1 cellular context compared by ENCODE assay signal in the genomic region with DNA sequence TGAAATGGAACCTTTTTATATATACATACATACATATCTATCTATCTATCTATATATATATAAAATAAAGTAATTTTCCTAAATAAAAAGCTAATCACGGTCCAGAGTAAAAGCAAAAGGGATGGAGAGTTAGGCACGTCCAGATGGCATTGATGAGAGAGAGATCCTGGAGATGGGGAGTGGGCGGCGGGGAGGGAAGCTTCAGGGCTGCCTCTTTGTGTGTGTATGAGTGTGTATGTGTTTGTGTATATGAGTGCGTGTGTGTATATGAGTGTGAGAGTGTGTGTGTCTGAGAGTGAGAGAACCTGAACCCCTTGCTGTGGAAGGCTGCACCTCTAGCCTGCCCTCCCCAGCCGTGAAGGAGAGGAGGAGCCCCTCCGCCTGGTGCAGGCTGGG.
TF ChIP-seq lines count a peak whose summit lies in the region.

No MANE protein-coding gene starts in this region.

TF ChIP-seq in GM23338, 12 proteins besides CTCF, POLR2A, EP300 and RAD21:
- TF ChIP-seq, protein P1, sequence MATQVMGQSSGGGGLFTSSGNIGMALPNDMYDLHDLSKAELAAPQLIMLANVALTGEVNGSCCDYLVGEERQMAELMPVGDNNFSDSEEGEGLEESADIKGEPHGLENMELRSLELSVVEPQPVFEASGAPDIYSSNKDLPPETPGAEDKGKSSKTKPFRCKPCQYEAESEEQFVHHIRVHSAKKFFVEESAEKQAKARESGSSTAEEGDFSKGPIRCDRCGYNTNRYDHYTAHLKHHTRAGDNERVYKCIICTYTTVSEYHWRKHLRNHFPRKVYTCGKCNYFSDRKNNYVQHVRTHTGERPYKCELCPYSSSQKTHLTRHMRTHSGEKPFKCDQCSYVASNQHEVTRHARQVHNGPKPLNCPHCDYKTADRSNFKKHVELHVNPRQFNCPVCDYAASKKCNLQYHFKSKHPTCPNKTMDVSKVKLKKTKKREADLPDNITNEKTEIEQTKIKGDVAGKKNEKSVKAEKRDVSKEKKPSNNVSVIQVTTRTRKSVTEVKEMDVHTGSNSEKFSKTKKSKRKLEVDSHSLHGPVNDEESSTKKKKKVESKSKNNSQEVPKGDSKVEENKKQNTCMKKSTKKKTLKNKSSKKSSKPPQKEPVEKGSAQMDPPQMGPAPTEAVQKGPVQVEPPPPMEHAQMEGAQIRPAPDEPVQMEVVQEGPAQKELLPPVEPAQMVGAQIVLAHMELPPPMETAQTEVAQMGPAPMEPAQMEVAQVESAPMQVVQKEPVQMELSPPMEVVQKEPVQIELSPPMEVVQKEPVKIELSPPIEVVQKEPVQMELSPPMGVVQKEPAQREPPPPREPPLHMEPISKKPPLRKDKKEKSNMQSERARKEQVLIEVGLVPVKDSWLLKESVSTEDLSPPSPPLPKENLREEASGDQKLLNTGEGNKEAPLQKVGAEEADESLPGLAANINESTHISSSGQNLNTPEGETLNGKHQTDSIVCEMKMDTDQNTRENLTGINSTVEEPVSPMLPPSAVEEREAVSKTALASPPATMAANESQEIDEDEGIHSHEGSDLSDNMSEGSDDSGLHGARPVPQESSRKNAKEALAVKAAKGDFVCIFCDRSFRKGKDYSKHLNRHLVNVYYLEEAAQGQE (IDR thresholded peaks at IDR 0.05; ENCODE audit: unreplicated experiment) = no peak
- TF ChIP-seq JUNB (IDR thresholded peaks at IDR 0.05; ENCODE audit: unreplicated experiment) (no peak), CREB1 (CRISPR knock-in tag; IDR thresholded peaks at IDR 0.05; ENCODE audit: low read depth) (no peak), POLR2AphosphoS5 (IDR thresholded peaks at IDR 0.05; ENCODE audit: low read depth) (no peak), STAT1 (IDR thresholded peaks at IDR 0.05; ENCODE audit: unreplicated experiment) (no peak), ZNF114 (CRISPR knock-in tag; IDR thresholded peaks at IDR 0.05) (no peak), NANOG (IDR thresholded peaks at IDR 0.05; ENCODE audit: borderline replicate concordance) (no peak), ZNF331 (CRISPR knock-in tag; IDR thresholded peaks at IDR 0.05; ENCODE audit: low read depth) (no peak), EZH2 (IDR thresholded peaks at IDR 0.05; ENCODE audit: low read depth, unreplicated experiment) (no peak), EZH2phosphoT487 (IDR thresholded peaks at IDR 0.05; ENCODE audit: unreplicated experiment) (no peak)
- TF ChIP-seq, protein P2, sequence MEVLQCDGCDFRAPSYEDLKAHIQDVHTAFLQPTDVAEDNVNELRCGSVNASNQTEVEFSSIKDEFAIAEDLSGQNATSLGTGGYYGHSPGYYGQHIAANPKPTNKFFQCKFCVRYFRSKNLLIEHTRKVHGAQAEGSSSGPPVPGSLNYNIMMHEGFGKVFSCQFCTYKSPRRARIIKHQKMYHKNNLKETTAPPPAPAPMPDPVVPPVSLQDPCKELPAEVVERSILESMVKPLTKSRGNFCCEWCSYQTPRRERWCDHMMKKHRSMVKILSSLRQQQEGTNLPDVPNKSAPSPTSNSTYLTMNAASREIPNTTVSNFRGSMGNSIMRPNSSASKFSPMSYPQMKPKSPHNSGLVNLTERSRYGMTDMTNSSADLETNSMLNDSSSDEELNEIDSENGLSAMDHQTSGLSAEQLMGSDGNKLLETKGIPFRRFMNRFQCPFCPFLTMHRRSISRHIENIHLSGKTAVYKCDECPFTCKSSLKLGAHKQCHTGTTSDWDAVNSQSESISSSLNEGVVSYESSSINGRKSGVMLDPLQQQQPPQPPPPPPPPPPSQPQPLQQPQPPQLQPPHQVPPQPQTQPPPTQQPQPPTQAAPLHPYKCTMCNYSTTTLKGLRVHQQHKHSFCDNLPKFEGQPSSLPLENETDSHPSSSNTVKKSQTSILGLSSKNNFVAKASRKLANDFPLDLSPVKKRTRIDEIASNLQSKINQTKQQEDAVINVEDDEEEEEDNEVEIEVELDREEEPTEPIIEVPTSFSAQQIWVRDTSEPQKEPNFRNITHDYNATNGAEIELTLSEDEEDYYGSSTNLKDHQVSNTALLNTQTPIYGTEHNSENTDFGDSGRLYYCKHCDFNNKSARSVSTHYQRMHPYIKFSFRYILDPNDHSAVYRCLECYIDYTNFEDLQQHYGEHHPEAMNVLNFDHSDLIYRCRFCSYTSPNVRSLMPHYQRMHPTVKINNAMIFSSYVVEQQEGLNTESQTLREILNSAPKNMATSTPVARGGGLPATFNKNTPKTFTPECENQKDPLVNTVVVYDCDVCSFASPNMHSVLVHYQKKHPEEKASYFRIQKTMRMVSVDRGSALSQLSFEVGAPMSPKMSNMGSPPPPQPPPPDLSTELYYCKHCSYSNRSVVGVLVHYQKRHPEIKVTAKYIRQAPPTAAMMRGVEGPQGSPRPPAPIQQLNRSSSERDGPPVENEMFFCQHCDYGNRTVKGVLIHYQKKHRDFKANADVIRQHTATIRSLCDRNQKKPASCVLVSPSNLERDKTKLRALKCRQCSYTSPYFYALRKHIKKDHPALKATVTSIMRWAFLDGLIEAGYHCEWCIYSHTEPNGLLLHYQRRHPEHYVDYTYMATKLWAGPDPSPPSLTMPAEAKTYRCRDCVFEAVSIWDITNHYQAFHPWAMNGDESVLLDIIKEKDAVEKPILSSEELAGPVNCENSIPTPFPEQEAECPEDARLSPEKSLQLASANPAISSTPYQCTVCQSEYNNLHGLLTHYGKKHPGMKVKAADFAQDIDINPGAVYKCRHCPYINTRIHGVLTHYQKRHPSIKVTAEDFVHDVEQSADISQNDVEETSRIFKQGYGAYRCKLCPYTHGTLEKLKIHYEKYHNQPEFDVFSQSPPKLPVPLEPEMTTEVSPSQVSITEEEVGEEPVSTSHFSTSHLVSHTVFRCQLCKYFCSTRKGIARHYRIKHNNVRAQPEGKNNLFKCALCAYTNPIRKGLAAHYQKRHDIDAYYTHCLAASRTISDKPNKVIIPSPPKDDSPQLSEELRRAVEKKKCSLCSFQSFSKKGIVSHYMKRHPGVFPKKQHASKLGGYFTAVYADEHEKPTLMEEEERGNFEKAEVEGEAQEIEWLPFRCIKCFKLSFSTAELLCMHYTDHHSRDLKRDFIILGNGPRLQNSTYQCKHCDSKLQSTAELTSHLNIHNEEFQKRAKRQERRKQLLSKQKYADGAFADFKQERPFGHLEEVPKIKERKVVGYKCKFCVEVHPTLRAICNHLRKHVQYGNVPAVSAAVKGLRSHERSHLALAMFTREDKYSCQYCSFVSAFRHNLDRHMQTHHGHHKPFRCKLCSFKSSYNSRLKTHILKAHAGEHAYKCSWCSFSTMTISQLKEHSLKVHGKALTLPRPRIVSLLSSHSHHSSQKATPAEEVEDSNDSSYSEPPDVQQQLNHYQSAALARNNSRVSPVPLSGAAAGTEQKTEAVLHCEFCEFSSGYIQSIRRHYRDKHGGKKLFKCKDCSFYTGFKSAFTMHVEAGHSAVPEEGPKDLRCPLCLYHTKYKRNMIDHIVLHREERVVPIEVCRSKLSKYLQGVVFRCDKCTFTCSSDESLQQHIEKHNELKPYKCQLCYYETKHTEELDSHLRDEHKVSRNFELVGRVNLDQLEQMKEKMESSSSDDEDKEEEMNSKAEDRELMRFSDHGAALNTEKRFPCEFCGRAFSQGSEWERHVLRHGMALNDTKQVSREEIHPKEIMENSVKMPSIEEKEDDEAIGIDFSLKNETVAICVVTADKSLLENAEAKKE (CRISPR knock-in tag; IDR thresholded peaks at IDR 0.05) = no peak
- TF ChIP-seq, protein P3, sequence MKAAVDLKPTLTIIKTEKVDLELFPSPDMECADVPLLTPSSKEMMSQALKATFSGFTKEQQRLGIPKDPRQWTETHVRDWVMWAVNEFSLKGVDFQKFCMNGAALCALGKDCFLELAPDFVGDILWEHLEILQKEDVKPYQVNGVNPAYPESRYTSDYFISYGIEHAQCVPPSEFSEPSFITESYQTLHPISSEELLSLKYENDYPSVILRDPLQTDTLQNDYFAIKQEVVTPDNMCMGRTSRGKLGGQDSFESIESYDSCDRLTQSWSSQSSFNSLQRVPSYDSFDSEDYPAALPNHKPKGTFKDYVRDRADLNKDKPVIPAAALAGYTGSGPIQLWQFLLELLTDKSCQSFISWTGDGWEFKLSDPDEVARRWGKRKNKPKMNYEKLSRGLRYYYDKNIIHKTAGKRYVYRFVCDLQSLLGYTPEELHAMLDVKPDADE (IDR thresholded peaks at IDR 0.05) = no peak
TF ChIP-seq in GM23338: peak in this region for 0.
